ENCODE assay signal across 8 cellular contexts in genomic region chr2:69565431-69565839, GRCh38.
DNase-seq lines count a peak whose midpoint lies in the region; ATAC-seq and TF ChIP-seq lines count a peak whose summit lies in the region.

No MANE protein-coding gene starts in this region.

- H3K36me3 ChIP-seq in NT2/D1 (ENCODE audit: insufficient read depth, insufficient read length, low read length) (peaks cover 8% of the 10 kb centered on the region), aorta (ENCODE audit: control insufficient read depth in 1 of 2, insufficient read depth in 2 of 2, low read length in 1 of 2) (no peaks in the 10 kb centered on the region)

- ATAC-seq in aorta (ENCODE audit: low FRiP score): peak; percentile 81

- H3K4me3 ChIP-seq in NT2/D1 (ENCODE audit: insufficient read length, low read depth) (no peak overlapping the region), fibroblast of the aortic adventitia (ENCODE audit: low read depth, low read length) (no peak overlapping the region), aorta (ENCODE audit: low read length in 2 of 2) (no peak overlapping the region)

- peak; percentile 62 for TF ChIP-seq CTCF in fibroblast of the aortic adventitia (IDR thresholded peaks at IDR 0.05; ENCODE audit: insufficient read depth, low read length)

- WGBS in aorta, 2 donors: 58 to 59% methylated on average over 3 of the region's 3 CpGs

- H3K4me1 ChIP-seq in NT2/D1 (ENCODE audit: insufficient read depth, insufficient read length): no peaks in the 10 kb centered on the region
- H3K4me1 ChIP-seq in aorta (ENCODE audit: control insufficient read depth in 1 of 2, insufficient read depth in 2 of 2, low read length in 2 of 2): peaks cover 0 to 3% of the 10 kb centered on the region in 2 donors

- H3K27me3 ChIP-seq in NT2/D1 (ENCODE audit: insufficient read depth, insufficient read length): no peaks in the 10 kb centered on the region
- no peaks in the 10 kb centered on the region for H3K27me3 ChIP-seq in aorta (ENCODE audit: control insufficient read depth in 1 of 2, insufficient read depth in 2 of 2, low read length in 1 of 2)

- intact Hi-C loops in aorta (cut with DNase I): loop anchor here (5.0 to 10.0 kb wide), 3 partner anchors 77 to 239 kb away; partner anchors contain the start of gene AAK1 (in 2 of the 2)

- no peak overlapping the region for H3K9ac ChIP-seq in NT2/D1 (ENCODE audit: insufficient read length, low read depth)

- H3K9me3 ChIP-seq in NT2/D1 (ENCODE audit: insufficient read depth, low read length): no peaks in the 10 kb centered on the region
- H3K9me3 ChIP-seq in aorta (ENCODE audit: control insufficient read depth, low read length): no peaks in the 10 kb centered on the region

- in situ Hi-C loops in G401 (cut with HindIII; ENCODE audit: low sequenced_read_pairs): no loop called here

- H3K27ac ChIP-seq in aorta (ENCODE audit: low read depth in 1 of 2, low read length in 2 of 2): no peak overlapping the region

- peak; percentile 40 for DNase-seq in G401 (ENCODE audit: low spot score)
- DNase-seq in HCEC 1CT: peak; percentile 34
- peak; percentile 68 for DNase-seq in NT2/D1 (ENCODE audit: low read depth, low spot score)
- DNase-seq in activated T-cell treated with anti-CD3 and anti-CD28 coated beads for 4 hours: peak; percentile 66
- peak; percentile 27 for DNase-seq in fibroblast of the aortic adventitia (ENCODE audit: low read depth)
- peak; percentile 53 for DNase-seq in pons (ENCODE audit: low spot score)
- DNase-seq in aorta: peak; percentile 65 to 83
- DNase-seq in NCI-H226: no peak
